26 cellular contexts compared by ENCODE assay signal in genomic region chr3:179168933-179169332, GRCh38.
"Had no signal": no experiment of that assay in that cellular context is flagged by ENCODE, and none has a peak within 500 bp of the region (broad histone marks: within the 10 kb centered on the region; RNA-seq: fewer than 3 reads in every experiment).

No MANE protein-coding gene starts in this region.

- H3K27me3 Mint-ChIP-seq: activated CD8-positive, alpha-beta memory T cell treated with anti-CD3 and anti-CD28 coated beads, Interleukin-2, amount 10 ng/mL, durations not matched to agents 7 days and 5 days; activated CD8-positive, alpha-beta T cell treated with anti-CD3 and anti-CD28 coated beads for 36 hours; activated naive CD4-positive, alpha-beta T cell treated with anti-CD3 and anti-CD28 coated beads, Interleukin-2, amount 10 ng/mL, durations not matched to agents 7 days and 5 days; activated naive CD8-positive, alpha-beta T cell treated with anti-CD3 and anti-CD28 coated beads, Interleukin-2, amount 50 U/mL, for 24 hours; memory B cell; stimulated activated naive CD8-positive, alpha-beta T cell treated with anti-CD3 and anti-CD28 coated beads, Interleukin-15, Interleukin-2, amounts not matched to agents 100 ng/mL and 50 ng/mL, for 24 hours had no signal

- H3K4me1 Mint-ChIP-seq: activated naive CD4-positive, alpha-beta T cell treated with anti-CD3 and anti-CD28 coated beads, Interleukin-2, amount 10 ng/mL, durations not matched to agents 7 days and 5 days had no signal

- H3K27ac ChIP-seq: heart right ventricle, neutrophil, pancreas, psoas muscle, right atrium auricular region, spleen, thyroid gland, uterus had no signal

- H3K9me3 ChIP-seq: neutrophil, thyroid gland had no signal

- H3K36me3 ChIP-seq: heart right ventricle, neutrophil, pancreas, right atrium auricular region, spleen, thyroid gland, uterus had no signal

- H3K27ac Mint-ChIP-seq: activated CD4-positive, alpha-beta T cell treated with anti-CD3 and anti-CD28 coated beads, Interleukin-2, amount 10 ng/mL, durations not matched to agents 24 days and 14 days; activated CD8-positive, alpha-beta memory T cell treated with anti-CD3 and anti-CD28 coated beads, Interleukin-2, amount 10 ng/mL, durations not matched to agents 7 days and 5 days; activated CD8-positive, alpha-beta T cell treated with anti-CD3 and anti-CD28 coated beads for 36 hours; activated naive CD4-positive, alpha-beta T cell treated with anti-CD3 and anti-CD28 coated beads, Interleukin-2, amount 10 ng/mL, durations not matched to agents 7 days and 5 days; activated naive CD8-positive, alpha-beta T cell treated with anti-CD3 and anti-CD28 coated beads, Interleukin-2, amount 50 U/mL, for 24 hours; nephron; stimulated activated naive CD8-positive, alpha-beta T cell treated with anti-CD3 and anti-CD28 coated beads, Interleukin-15, Interleukin-2, amounts not matched to agents 100 ng/mL and 50 ng/mL, for 24 hours had no signal

- ATAC-seq: activated CD8-positive, alpha-beta memory T cell treated with anti-CD3 and anti-CD28 coated beads, Interleukin-2, amount 10 ng/mL, durations not matched to agents 7 days and 5 days; activated CD8-positive, alpha-beta T cell treated with anti-CD3 and anti-CD28 coated beads for 36 hours; activated naive CD8-positive, alpha-beta T cell treated with anti-CD3 and anti-CD28 coated beads, Interleukin-2, amount 50 U/mL, for 24 hours; heart right ventricle; left cardiac atrium; pancreas; psoas muscle had no signal

- H3K4me3 Mint-ChIP-seq: activated CD4-positive, alpha-beta T cell treated with anti-CD3 and anti-CD28 coated beads, Interleukin-2, amount 10 ng/mL, durations not matched to agents 24 days and 14 days; activated CD8-positive, alpha-beta memory T cell treated with anti-CD3 and anti-CD28 coated beads, Interleukin-2, amount 10 ng/mL, durations not matched to agents 7 days and 5 days; activated CD8-positive, alpha-beta T cell treated with anti-CD3 and anti-CD28 coated beads for 36 hours; activated naive CD4-positive, alpha-beta T cell treated with anti-CD3 and anti-CD28 coated beads, Interleukin-2, amount 10 ng/mL, durations not matched to agents 7 days and 5 days; activated naive CD8-positive, alpha-beta T cell treated with anti-CD3 and anti-CD28 coated beads, Interleukin-2, amount 50 U/mL, for 24 hours; memory B cell; nephron; stimulated activated naive CD8-positive, alpha-beta T cell treated with anti-CD3 and anti-CD28 coated beads, Interleukin-15, Interleukin-2, amounts not matched to agents 100 ng/mL and 50 ng/mL, for 24 hours had no signal

- DNase-seq: activated CD4-positive, alpha-beta T cell treated with anti-CD3 and anti-CD28 coated beads, Interleukin-2, amount 10 ng/mL, durations not matched to agents 24 days and 14 days; activated CD8-positive, alpha-beta memory T cell treated with anti-CD3 and anti-CD28 coated beads, Interleukin-2, amount 10 ng/mL, durations not matched to agents 7 days and 5 days; activated CD8-positive, alpha-beta T cell treated with anti-CD3 and anti-CD28 coated beads for 36 hours; activated effector memory CD4-positive, alpha-beta T cell treated with anti-CD3 and anti-CD28 coated beads, Interleukin-2, amount 50 U/mL, for 16 hours; activated naive CD4-positive, alpha-beta T cell treated with anti-CD3 and anti-CD28 coated beads, Interleukin-2, amount 10 ng/mL, durations not matched to agents 7 days and 5 days; activated naive CD8-positive, alpha-beta T cell treated with anti-CD3 and anti-CD28 coated beads, Interleukin-2, amount 50 U/mL, for 24 hours; activated T-cell treated with anti-CD3 and anti-CD28 coated beads for 4 hours; cerebellar nuclear complex; cortex of kidney; erythroblast; foreskin fibroblast; heart right ventricle; islet precursor cell; left cardiac atrium; pancreas; psoas muscle; spleen; stimulated activated CD4-positive, alpha-beta T cell treated with anti-CD3 and anti-CD28 coated beads, Interleukin-4, amount 100 ng/mL, for 1 hour; substantia nigra; thyroid gland; uterus had no signal

- H3K4me3 ChIP-seq: heart right ventricle, pancreas, psoas muscle, right atrium auricular region, spleen, thyroid gland, uterus had no signal

- H3K27me3 ChIP-seq: heart right ventricle, neutrophil, pancreas, right atrium auricular region, spleen, thyroid gland, uterus had no signal
